ENCODE assay signal across 10 cellular contexts in genomic region chr15:70493787-70494514, GRCh38.
DNase-seq lines count a peak whose midpoint lies in the region; ATAC-seq, FAIRE-seq and TF ChIP-seq lines count a peak whose summit lies in the region.
"Had no signal": no experiment of that assay in that cellular context is flagged by ENCODE, and none has a peak within 500 bp of the region (broad histone marks: within the 10 kb centered on the region; RNA-seq: fewer than 3 reads in every experiment).

No MANE protein-coding gene starts in this region.

- H3K4me3 ChIP-seq in heart right ventricle (no peak overlapping the region), SJCRH30 (no peak overlapping the region), esophagus squamous epithelium (no peak overlapping the region)
- H3K4me3 ChIP-seq: psoas muscle had no signal

- H3K9me3 ChIP-seq in heart right ventricle (no peaks in the 10 kb centered on the region), SJCRH30 (replicated peaks) (no peaks in the 10 kb centered on the region), esophagus squamous epithelium (no peaks in the 10 kb centered on the region)
- H3K9me3 ChIP-seq: psoas muscle had no signal

- H3K27ac ChIP-seq in heart right ventricle (no peak overlapping the region), SJCRH30 (peak overlapping the region; percentile 90), esophagus squamous epithelium (peak overlapping the region; percentile 65 to 85 (median 72))
- H3K27ac ChIP-seq: psoas muscle had no signal

- no peak for TF ChIP-seq CTCF in heart right ventricle (IDR thresholded peaks at IDR 0.05)
- no peak for TF ChIP-seq CTCF in esophagus squamous epithelium (IDR thresholded peaks at IDR 0.05)

- ATAC-seq in Right ventricle myocardium superior (ENCODE audit: poor library complexity) = no peak
- no peak for ATAC-seq in heart right ventricle
- no peak for ATAC-seq in GM19328 (IDR thresholded peaks at IDR 0.05; ENCODE audit: unreplicated experiment)
- no peak for ATAC-seq in HG02610 (IDR thresholded peaks at IDR 0.05; ENCODE audit: unreplicated experiment)
- no peak for ATAC-seq in GM21423 (IDR thresholded peaks at IDR 0.05; ENCODE audit: unreplicated experiment)
- ATAC-seq: psoas muscle had no signal

- DNase-seq in Right ventricle myocardium superior (peak; percentile 19), heart right ventricle (no peak), SJCRH30 (peak; percentile 78 to 91), esophagus squamous epithelium (lab: John Stamatoyannopoulos, UW) (no peak), urothelium cell line (ENCODE audit: low spot score) (no peak)
- DNase-seq: C1 segment of cervical spinal cord, psoas muscle had no signal

- H3K27me3 ChIP-seq in heart right ventricle (no peaks in the 10 kb centered on the region), SJCRH30 (no peaks in the 10 kb centered on the region), esophagus squamous epithelium (peaks cover 0 to 27% (median 0%) of the 10 kb centered on the region in 4 donors)

- peaks cover 0 to 49% (median 0%) of the 10 kb centered on the region in 9 donors for H3K4me1 ChIP-seq in heart right ventricle
- peaks cover 42% of the 10 kb centered on the region for H3K4me1 ChIP-seq in SJCRH30
- peaks cover 40 to 77% (median 45%) of the 10 kb centered on the region in 3 donors for H3K4me1 ChIP-seq in esophagus squamous epithelium
- H3K4me1 ChIP-seq: psoas muscle had no signal

- no peak for TF ChIP-seq POLR2A in esophagus squamous epithelium (IDR thresholded peaks at IDR 0.05)

- intact Hi-C loops in Right ventricle myocardium superior (cut with DNase I) (no loop called here), heart right ventricle (cut with DNase I) (no loop called here), esophagus squamous epithelium (cut with DNase I) (no loop called here)

- FAIRE-seq in urothelium cell line (lab: Jason Lieb, UNC) = peak; percentile 55

- WGBS in heart right ventricle, 2 donors = 90 to 95% methylated on average over 13 of the region's 13 CpGs
- 18 to 61% methylated on average over 5 to 13 of the region's 13 CpGs for WGBS in esophagus squamous epithelium, 2 donors

- H3K36me3 ChIP-seq in heart right ventricle (no peaks in the 10 kb centered on the region), SJCRH30 (no peaks in the 10 kb centered on the region), esophagus squamous epithelium (no peaks in the 10 kb centered on the region)

Comparison
In these comparisons a context has a peak if more than half of its experiments do, and no peak if none do; other contexts are left out.
1. DNase-seq: peak in Right ventricle myocardium superior (single experiment) and SJCRH30 (2 of 2); none in heart right ventricle (0 of 2), esophagus squamous epithelium (single experiment) and urothelium cell line (single experiment).
2. H3K27ac ChIP-seq: peak in SJCRH30 (single experiment) and esophagus squamous epithelium (4 of 4); none in heart right ventricle (0 of 10).